In the genomic region with DNA sequence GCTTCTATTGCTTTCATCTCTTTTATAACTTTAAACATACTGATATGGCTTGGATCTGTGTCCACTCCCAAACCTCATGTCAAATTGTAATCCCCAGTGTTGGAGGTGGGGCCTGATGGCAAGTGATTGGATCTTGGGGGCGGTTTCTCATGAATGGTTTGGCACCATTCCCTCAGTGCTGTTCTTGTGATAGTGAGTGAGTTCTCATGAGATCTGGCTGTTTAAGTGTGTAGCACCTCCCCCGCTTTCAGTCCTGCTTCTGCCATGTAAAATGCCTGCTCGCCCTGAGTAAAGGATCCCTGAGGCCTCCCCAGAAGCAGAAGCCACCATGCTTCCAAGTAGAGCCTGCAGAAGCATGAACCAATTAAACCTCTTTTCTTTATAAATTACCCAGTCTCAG, we compare ENCODE assay signal across 1 cellular context.
TF ChIP-seq lines count a peak whose summit lies in the region.

No MANE protein-coding gene starts in this region.

TF ChIP-seq in K562, 482 proteins besides CTCF, POLR2A, EP300 and RAD21 (continued from another document and continues in another):
- TF ChIP-seq ZNF143 (CRISPR knock-in tag; IDR thresholded peaks at IDR 0.05) (no peak), NR0B1 (IDR thresholded peaks at IDR 0.05; ENCODE audit: partially characterized antibody) (no peak), YY1 (IDR thresholded peaks at IDR 0.05; ENCODE audit: borderline replicate concordance in 1 of 3, control insufficient read depth in 1 of 3, extremely low read depth in 1 of 3, insufficient read depth in 3 of 3, insufficient read length in 1 of 3, insufficient replicate concordance in 2 of 3, low read depth in 1 of 3, low read length in 2 of 3) (peak in 1 of 3 experiments; percentile 72), ATF7 (IDR thresholded peaks at IDR 0.05) (0 out of 2 replicates have a peak, but pooled peaks have one; percentile 10), ZNF511 (CRISPR knock-in tag; IDR thresholded peaks at IDR 0.05) (no peak), MTF1 (CRISPR knock-in tag; IDR thresholded peaks at IDR 0.05; ENCODE audit: borderline replicate concordance) (no peak), MAFK (IDR thresholded peaks at IDR 0.05; ENCODE audit: low read length) (no peak), MYC (IDR thresholded peaks at IDR 0.05; ENCODE audit: low read depth, low read length) (peak; percentile 32; the same call in 1 of the 2 replicates), MYC (CRISPR knock-in tag; IDR thresholded peaks at IDR 0.05; ENCODE audit: borderline replicate concordance, low read depth) (no peak), ZNF830 (CRISPR knock-in tag; IDR thresholded peaks at IDR 0.05) (no peak), MAFG (tag; conservative IDR thresholded peaks at IDR 0.05) (no peak), CBFA2T2 (conservative IDR thresholded peaks at IDR 0.05) (0 out of 2 replicates have a peak, but pooled peaks have one; percentile 16), ZNF75A (CRISPR knock-in tag; IDR thresholded peaks at IDR 0.05) (no peak), TCFL5 (CRISPR knock-in tag; conservative IDR thresholded peaks at IDR 0.05) (no peak), KDM4B (IDR thresholded peaks at IDR 0.05; ENCODE audit: borderline replicate concordance in 2 of 2, low read depth in 1 of 2) (no peak), SMARCE1 (IDR thresholded peaks at IDR 0.05) (peak; percentile 62; the same call in 1 of the 2 replicates), HMGN3 (IDR thresholded peaks at IDR 0.05; ENCODE audit: borderline replicate concordance, extremely low read depth, insufficient read length, low read depth, low read length) (no peak), CHD4 (IDR thresholded peaks at IDR 0.05; ENCODE audit: insufficient read depth, insufficient replicate concordance, low read depth, low read length, poor library complexity, severe bottlenecking) (no peak), PHF20 (IDR thresholded peaks at IDR 0.05; ENCODE audit: partially characterized antibody) (peak; percentile 17), CHD1 (IDR thresholded peaks at IDR 0.05; ENCODE audit: low read length) (no peak), TGIF2 (CRISPR knock-in tag; IDR thresholded peaks at IDR 0.05) (no peak), MEIS2 (IDR thresholded peaks at IDR 0.05; ENCODE audit: partially characterized antibody) (peak; percentile 48), PTRF (tag; IDR thresholded peaks at IDR 0.05) (no peak), NCOA1 (IDR thresholded peaks at IDR 0.05; ENCODE audit: low read depth) (0 out of 2 replicates have a peak, but pooled peaks have one; percentile 10), NFIX (CRISPR knock-in tag; IDR thresholded peaks at IDR 0.05; ENCODE audit: low read depth) (no peak), RFX7 (CRISPR knock-in tag; IDR thresholded peaks at IDR 0.05) (no peak), SMAD3 (CRISPR knock-in tag; conservative IDR thresholded peaks at IDR 0.05) (no peak), FOXP1 (CRISPR knock-in tag; IDR thresholded peaks at IDR 0.05) (no peak), NFE2L1 (tag; IDR thresholded peaks at IDR 0.05; ENCODE audit: borderline replicate concordance, low read depth) (no peak), ZFX (CRISPR knock-in tag; IDR thresholded peaks at IDR 0.05) (no peak), ZBTB1 (CRISPR knock-in tag; IDR thresholded peaks at IDR 0.05; ENCODE audit: borderline replicate concordance, low read depth) (no peak), CCAR2 (IDR thresholded peaks at IDR 0.05; ENCODE audit: low read depth, low read length) (no peak), JUND (IDR thresholded peaks at IDR 0.05; ENCODE audit: borderline replicate concordance, low read depth, low read length) (peak; percentile 44; the same call in 1 of the 2 replicates), JUND (tag; IDR thresholded peaks at IDR 0.05; ENCODE audit: borderline replicate concordance, low read depth, low read length) (no peak; the same call in 2 of the 3 replicates), ZNF780A (CRISPR knock-in tag; IDR thresholded peaks at IDR 0.05) (no peak), FIP1L1 (IDR thresholded peaks at IDR 0.05; ENCODE audit: low read depth, low read length, poor library complexity, severe bottlenecking) (no peak), POLR2H (tag; IDR thresholded peaks at IDR 0.05; ENCODE audit: low read depth) (no peak), ARID2 (IDR thresholded peaks at IDR 0.05) (no peak), ZNF347 (CRISPR knock-in tag; IDR thresholded peaks at IDR 0.05; ENCODE audit: low read depth) (no peak)
- TF ChIP-seq, protein P1, sequence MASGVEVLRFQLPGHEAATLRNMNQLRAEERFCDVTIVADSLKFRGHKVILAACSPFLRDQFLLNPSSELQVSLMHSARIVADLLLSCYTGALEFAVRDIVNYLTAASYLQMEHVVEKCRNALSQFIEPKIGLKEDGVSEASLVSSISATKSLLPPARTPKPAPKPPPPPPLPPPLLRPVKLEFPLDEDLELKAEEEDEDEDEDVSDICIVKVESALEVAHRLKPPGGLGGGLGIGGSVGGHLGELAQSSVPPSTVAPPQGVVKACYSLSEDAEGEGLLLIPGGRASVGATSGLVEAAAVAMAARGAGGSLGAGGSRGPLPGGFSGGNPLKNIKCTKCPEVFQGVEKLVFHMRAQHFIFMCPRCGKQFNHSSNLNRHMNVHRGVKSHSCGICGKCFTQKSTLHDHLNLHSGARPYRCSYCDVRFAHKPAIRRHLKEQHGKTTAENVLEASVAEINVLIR (CRISPR knock-in tag; IDR thresholded peaks at IDR 0.05): no peak
- TF ChIP-seq, protein P2, sequence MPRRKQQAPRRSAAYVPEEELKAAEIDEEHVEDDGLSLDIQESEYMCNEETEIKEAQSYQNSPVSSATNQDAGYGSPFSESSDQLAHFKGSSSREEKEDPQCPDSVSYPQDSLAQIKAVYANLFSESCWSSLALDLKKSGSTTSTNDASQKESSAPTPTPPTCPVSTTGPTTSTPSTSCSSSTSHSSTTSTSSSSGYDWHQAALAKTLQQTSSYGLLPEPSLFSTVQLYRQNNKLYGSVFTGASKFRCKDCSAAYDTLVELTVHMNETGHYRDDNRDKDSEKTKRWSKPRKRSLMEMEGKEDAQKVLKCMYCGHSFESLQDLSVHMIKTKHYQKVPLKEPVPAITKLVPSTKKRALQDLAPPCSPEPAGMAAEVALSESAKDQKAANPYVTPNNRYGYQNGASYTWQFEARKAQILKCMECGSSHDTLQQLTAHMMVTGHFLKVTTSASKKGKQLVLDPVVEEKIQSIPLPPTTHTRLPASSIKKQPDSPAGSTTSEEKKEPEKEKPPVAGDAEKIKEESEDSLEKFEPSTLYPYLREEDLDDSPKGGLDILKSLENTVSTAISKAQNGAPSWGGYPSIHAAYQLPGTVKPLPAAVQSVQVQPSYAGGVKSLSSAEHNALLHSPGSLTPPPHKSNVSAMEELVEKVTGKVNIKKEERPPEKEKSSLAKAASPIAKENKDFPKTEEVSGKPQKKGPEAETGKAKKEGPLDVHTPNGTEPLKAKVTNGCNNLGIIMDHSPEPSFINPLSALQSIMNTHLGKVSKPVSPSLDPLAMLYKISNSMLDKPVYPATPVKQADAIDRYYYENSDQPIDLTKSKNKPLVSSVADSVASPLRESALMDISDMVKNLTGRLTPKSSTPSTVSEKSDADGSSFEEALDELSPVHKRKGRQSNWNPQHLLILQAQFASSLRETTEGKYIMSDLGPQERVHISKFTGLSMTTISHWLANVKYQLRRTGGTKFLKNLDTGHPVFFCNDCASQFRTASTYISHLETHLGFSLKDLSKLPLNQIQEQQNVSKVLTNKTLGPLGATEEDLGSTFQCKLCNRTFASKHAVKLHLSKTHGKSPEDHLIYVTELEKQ (CRISPR knock-in tag; IDR thresholded peaks at IDR 0.05): no peak
- TF ChIP-seq, protein P3, sequence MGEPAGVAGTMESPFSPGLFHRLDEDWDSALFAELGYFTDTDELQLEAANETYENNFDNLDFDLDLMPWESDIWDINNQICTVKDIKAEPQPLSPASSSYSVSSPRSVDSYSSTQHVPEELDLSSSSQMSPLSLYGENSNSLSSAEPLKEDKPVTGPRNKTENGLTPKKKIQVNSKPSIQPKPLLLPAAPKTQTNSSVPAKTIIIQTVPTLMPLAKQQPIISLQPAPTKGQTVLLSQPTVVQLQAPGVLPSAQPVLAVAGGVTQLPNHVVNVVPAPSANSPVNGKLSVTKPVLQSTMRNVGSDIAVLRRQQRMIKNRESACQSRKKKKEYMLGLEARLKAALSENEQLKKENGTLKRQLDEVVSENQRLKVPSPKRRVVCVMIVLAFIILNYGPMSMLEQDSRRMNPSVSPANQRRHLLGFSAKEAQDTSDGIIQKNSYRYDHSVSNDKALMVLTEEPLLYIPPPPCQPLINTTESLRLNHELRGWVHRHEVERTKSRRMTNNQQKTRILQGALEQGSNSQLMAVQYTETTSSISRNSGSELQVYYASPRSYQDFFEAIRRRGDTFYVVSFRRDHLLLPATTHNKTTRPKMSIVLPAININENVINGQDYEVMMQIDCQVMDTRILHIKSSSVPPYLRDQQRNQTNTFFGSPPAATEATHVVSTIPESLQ (CRISPR knock-in tag; IDR thresholded peaks at IDR 0.05): no peak
- TF ChIP-seq, protein P4, sequence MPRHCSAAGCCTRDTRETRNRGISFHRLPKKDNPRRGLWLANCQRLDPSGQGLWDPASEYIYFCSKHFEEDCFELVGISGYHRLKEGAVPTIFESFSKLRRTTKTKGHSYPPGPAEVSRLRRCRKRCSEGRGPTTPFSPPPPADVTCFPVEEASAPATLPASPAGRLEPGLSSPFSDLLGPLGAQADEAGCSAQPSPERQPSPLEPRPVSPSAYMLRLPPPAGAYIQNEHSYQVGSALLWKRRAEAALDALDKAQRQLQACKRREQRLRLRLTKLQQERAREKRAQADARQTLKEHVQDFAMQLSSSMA (CRISPR knock-in tag; IDR thresholded peaks at IDR 0.05): no peak
- TF ChIP-seq, protein P5, sequence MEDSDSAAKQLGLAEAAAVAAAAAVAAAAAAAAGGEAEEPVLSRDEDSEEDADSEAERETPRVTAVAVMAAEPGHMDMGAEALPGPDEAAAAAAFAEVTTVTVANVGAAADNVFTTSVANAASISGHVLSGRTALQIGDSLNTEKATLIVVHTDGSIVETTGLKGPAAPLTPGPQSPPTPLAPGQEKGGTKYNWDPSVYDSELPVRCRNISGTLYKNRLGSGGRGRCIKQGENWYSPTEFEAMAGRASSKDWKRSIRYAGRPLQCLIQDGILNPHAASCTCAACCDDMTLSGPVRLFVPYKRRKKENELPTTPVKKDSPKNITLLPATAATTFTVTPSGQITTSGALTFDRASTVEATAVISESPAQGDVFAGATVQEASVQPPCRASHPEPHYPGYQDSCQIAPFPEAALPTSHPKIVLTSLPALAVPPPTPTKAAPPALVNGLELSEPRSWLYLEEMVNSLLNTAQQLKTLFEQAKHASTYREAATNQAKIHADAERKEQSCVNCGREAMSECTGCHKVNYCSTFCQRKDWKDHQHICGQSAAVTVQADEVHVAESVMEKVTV (CRISPR knock-in tag; IDR thresholded peaks at IDR 0.05): 0 out of 2 replicates have a peak, but pooled peaks have one; percentile 19
- TF ChIP-seq, protein P6, sequence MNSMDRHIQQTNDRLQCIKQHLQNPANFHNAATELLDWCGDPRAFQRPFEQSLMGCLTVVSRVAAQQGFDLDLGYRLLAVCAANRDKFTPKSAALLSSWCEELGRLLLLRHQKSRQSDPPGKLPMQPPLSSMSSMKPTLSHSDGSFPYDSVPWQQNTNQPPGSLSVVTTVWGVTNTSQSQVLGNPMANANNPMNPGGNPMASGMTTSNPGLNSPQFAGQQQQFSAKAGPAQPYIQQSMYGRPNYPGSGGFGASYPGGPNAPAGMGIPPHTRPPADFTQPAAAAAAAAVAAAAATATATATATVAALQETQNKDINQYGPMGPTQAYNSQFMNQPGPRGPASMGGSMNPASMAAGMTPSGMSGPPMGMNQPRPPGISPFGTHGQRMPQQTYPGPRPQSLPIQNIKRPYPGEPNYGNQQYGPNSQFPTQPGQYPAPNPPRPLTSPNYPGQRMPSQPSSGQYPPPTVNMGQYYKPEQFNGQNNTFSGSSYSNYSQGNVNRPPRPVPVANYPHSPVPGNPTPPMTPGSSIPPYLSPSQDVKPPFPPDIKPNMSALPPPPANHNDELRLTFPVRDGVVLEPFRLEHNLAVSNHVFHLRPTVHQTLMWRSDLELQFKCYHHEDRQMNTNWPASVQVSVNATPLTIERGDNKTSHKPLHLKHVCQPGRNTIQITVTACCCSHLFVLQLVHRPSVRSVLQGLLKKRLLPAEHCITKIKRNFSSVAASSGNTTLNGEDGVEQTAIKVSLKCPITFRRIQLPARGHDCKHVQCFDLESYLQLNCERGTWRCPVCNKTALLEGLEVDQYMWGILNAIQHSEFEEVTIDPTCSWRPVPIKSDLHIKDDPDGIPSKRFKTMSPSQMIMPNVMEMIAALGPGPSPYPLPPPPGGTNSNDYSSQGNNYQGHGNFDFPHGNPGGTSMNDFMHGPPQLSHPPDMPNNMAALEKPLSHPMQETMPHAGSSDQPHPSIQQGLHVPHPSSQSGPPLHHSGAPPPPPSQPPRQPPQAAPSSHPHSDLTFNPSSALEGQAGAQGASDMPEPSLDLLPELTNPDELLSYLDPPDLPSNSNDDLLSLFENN (IDR thresholded peaks at IDR 0.05; ENCODE audit: low read depth in 2 of 2, low read length in 2 of 2): no peak
- TF ChIP-seq, protein P7, sequence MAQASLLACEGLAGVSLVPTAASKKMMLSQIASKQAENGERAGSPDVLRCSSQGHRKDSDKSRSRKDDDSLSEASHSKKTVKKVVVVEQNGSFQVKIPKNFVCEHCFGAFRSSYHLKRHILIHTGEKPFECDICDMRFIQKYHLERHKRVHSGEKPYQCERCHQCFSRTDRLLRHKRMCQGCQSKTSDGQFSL (CRISPR knock-in tag; IDR thresholded peaks at IDR 0.05): no peak
- TF ChIP-seq, protein P7 (tag; IDR thresholded peaks at IDR 0.05): no peak
- TF ChIP-seq, protein P8, sequence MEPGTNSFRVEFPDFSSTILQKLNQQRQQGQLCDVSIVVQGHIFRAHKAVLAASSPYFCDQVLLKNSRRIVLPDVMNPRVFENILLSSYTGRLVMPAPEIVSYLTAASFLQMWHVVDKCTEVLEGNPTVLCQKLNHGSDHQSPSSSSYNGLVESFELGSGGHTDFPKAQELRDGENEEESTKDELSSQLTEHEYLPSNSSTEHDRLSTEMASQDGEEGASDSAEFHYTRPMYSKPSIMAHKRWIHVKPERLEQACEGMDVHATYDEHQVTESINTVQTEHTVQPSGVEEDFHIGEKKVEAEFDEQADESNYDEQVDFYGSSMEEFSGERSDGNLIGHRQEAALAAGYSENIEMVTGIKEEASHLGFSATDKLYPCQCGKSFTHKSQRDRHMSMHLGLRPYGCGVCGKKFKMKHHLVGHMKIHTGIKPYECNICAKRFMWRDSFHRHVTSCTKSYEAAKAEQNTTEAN (CRISPR knock-in tag; IDR thresholded peaks at IDR 0.05): no peak
